Comparison of ENCODE assay signal across 12 cellular contexts in the genomic region with DNA sequence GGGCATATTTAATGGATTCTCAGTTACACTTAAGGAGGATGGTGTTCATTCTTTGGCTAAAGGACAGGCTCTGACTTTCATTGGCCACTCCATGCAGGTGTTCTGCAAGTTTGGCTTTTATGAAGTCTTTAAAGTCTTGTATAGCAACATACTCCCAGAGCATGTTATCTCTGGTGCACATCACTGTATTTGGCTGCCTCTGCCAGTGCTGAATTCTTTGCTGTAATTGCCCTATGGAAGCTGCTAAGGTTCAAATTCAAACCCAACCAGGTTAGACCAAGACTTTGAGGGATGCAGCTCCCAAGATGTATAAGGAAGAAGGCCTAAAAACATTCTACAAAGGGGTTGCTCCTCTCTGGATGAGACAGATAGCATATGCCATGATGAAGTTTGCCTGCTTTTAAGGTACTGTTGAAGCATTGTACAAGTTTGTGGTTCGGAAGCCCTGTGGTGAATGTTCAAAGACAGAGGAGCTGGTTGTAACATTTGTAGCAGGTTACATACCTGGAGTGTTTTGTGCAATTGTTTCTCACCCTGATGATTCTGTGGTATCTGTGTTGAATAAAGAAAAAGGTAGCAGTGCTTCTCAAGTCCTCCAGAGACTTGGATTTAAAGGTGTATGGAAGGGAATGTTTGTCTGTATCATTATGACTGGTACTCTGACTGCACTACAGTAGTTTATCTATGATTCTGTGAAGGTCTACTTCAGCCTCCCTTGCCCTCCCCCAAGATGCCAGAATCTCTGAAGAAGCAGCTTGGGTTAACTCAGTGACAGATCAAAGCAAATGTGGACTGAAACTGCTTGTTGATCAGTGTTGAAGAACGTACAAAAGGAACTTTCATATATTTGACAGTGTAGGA. TPM values are rescaled to one million over a fixed set of nuclear protein-coding genes. Genes with fewer than 3 reads are reported as not detected.
DNase-seq lines count a peak whose midpoint lies in the region; ATAC-seq and TF ChIP-seq lines count a peak whose summit lies in the region.
"Had no signal": no experiment of that assay in that cellular context is flagged by ENCODE, and none has a peak within 500 bp of the region (broad histone marks: within the 10 kb centered on the region; RNA-seq: fewer than 3 reads in every experiment).

No MANE protein-coding gene starts in this region.

- ATAC-seq in CD4-positive, CD25-positive, alpha-beta regulatory T cell (ENCODE audit: low read depth in 2 of 2) = peak; percentile 70 to 72
- ATAC-seq in GM21360 (IDR thresholded peaks at IDR 0.05; ENCODE audit: unreplicated experiment) = peak; percentile 63

- H3K4me2 ChIP-seq in neural progenitor cell (no peak overlapping the region), SK-N-SH (no peak overlapping the region)

- no peak for TF ChIP-seq RAD21 in SK-N-SH (IDR thresholded peaks at IDR 0.05; ENCODE audit: low read length)

- H3K9me3 Mint-ChIP-seq in CD4-positive, CD25-positive, alpha-beta regulatory T cell = peaks cover 0 to 3% (median 0%) of the 10 kb centered on the region in 7 donors
- H3K9me3 Mint-ChIP-seq in neural progenitor cell = no peaks in the 10 kb centered on the region

- H3K27me3 Mint-ChIP-seq in CD4-positive, CD25-positive, alpha-beta regulatory T cell = no peaks in the 10 kb centered on the region
- H3K27me3 Mint-ChIP-seq in neural progenitor cell (ENCODE audit: insufficient read depth, low read depth) = no peaks in the 10 kb centered on the region

- H3K4me1 Mint-ChIP-seq in CD4-positive, CD25-positive, alpha-beta regulatory T cell = peaks cover 40 to 72% (median 53%) of the 10 kb centered on the region in 4 donors
- H3K4me1 Mint-ChIP-seq in neural progenitor cell = no peaks in the 10 kb centered on the region

- H4K20me1 ChIP-seq in neural progenitor cell (ENCODE audit: low read depth) (no peaks in the 10 kb centered on the region), SK-N-SH (ENCODE audit: insufficient read depth) (no peaks in the 10 kb centered on the region)

- peaks cover 4% of the 10 kb centered on the region for H3K36me3 ChIP-seq in CD4-positive, CD25-positive, alpha-beta regulatory T cell (ENCODE audit: control insufficient read depth, insufficient read depth, low read length)
- no peaks in the 10 kb centered on the region for H3K36me3 ChIP-seq in effector memory CD4-positive, alpha-beta T cell (ENCODE audit: control insufficient read depth, insufficient read depth, low read length)
- H3K36me3 ChIP-seq in neural progenitor cell (no peaks in the 10 kb centered on the region), SK-N-SH (replicated peaks in 1 of 2; ENCODE audit: control insufficient read depth in 1 of 2, insufficient read depth in 2 of 2, low read length in 1 of 2) (peaks cover 0 to 3% of the 10 kb centered on the region in 2 experiments)
- H3K36me3 ChIP-seq: colonic mucosa had no signal

- POLR2A ChIA-PET in SK-N-SH (lab: Yijun Ruan, JAX) = no interaction called here

- 89% methylated on average over 2 of the region's 2 CpGs for WGBS in SK-N-SH (ENCODE audit: low lambda C conversion rate)

- no peaks in the 10 kb centered on the region for H3K27me3 ChIP-seq in CD4-positive, CD25-positive, alpha-beta regulatory T cell (ENCODE audit: control insufficient read depth, insufficient read depth, low read length)
- no peaks in the 10 kb centered on the region for H3K27me3 ChIP-seq in effector memory CD4-positive, alpha-beta T cell (replicated peaks; ENCODE audit: control insufficient read depth, insufficient read depth, low read length, poor library complexity, severe bottlenecking)
- H3K27me3 ChIP-seq in neural progenitor cell = no peaks in the 10 kb centered on the region
- H3K27me3 ChIP-seq in SK-N-SH (ENCODE audit: insufficient read depth) = no peaks in the 10 kb centered on the region
- H3K27me3 ChIP-seq: colonic mucosa, hepatocyte had no signal

- no peaks in the 10 kb centered on the region for H3K9me3 ChIP-seq in CD4-positive, CD25-positive, alpha-beta regulatory T cell (ENCODE audit: control insufficient read depth in 2 of 2, low read length in 2 of 2)
- no peaks in the 10 kb centered on the region for H3K9me3 ChIP-seq in effector memory CD4-positive, alpha-beta T cell (ENCODE audit: control insufficient read depth, low read length)
- H3K9me3 ChIP-seq in neural progenitor cell (ENCODE audit: low read depth) = no peaks in the 10 kb centered on the region
- H3K9me3 ChIP-seq in SK-N-SH = no peaks in the 10 kb centered on the region
- H3K9me3 ChIP-seq: colonic mucosa had no signal

- no peak for TF ChIP-seq CTCF in neural progenitor cell (IDR thresholded peaks at IDR 0.05)
- TF ChIP-seq CTCF in SK-N-SH (IDR thresholded peaks at IDR 0.05) = no peak

- peak overlapping the region; percentile 78 to 91 (median 88) for H3K4me3 Mint-ChIP-seq in CD4-positive, CD25-positive, alpha-beta regulatory T cell
- no peak overlapping the region for H3K4me3 Mint-ChIP-seq in neural progenitor cell

- H3K27ac ChIP-seq in CD4-positive, CD25-positive, alpha-beta regulatory T cell (ENCODE audit: insufficient read depth, low read length, poor library complexity, severe bottlenecking) = peak overlapping the region; percentile 66
- peak overlapping the region; percentile 56 for H3K27ac ChIP-seq in effector memory CD4-positive, alpha-beta T cell (ENCODE audit: insufficient read depth, low read length, poor library complexity, severe bottlenecking)
- no peak overlapping the region for H3K27ac ChIP-seq in neural progenitor cell
- H3K27ac ChIP-seq in SK-N-SH (ENCODE audit: low read depth in 2 of 2, low read length in 1 of 2) = no peak overlapping the region
- H3K27ac ChIP-seq: colonic mucosa, hepatocyte had no signal

- TF ChIP-seq EP300 in SK-N-SH (IDR thresholded peaks at IDR 0.05; ENCODE audit: borderline replicate concordance in 1 of 2, low read depth in 1 of 2, low read length in 1 of 2) = no peak

- H3K79me2 ChIP-seq in neural progenitor cell (ENCODE audit: low read depth) = no peaks in the 10 kb centered on the region
- H3K79me2 ChIP-seq in SK-N-SH (ENCODE audit: insufficient read depth) = no peaks in the 10 kb centered on the region
- H3K79me2 ChIP-seq: hepatocyte had no signal

- H3F3A ChIP-seq in neural progenitor cell (ENCODE audit: low read depth) (no peaks in the 10 kb centered on the region), SK-N-SH (replicated peaks; ENCODE audit: insufficient read depth) (no peaks in the 10 kb centered on the region)

- CTCF ChIA-PET in SK-N-SH (lab: Yijun Ruan, JAX) = no interaction called here

- H3K27ac Mint-ChIP-seq in CD4-positive, CD25-positive, alpha-beta regulatory T cell = peak overlapping the region; percentile 86 to 97 (median 93)
- H3K27ac Mint-ChIP-seq in neural progenitor cell = no peak overlapping the region

- H3K4me1 ChIP-seq in CD4-positive, CD25-positive, alpha-beta regulatory T cell (ENCODE audit: control insufficient read depth, insufficient read depth, low read length, poor library complexity, severe bottlenecking) = peaks cover 57% of the 10 kb centered on the region
- H3K4me1 ChIP-seq in effector memory CD4-positive, alpha-beta T cell (ENCODE audit: control insufficient read depth, insufficient read depth, low read length, poor library complexity, severe bottlenecking) = peaks cover 42% of the 10 kb centered on the region
- no peaks in the 10 kb centered on the region for H3K4me1 ChIP-seq in neural progenitor cell
- H3K4me1 ChIP-seq in SK-N-SH (ENCODE audit: control insufficient read depth in 1 of 2, insufficient read depth in 2 of 2, low read depth in 1 of 2, low read length in 1 of 2) = no peaks in the 10 kb centered on the region
- H3K4me1 ChIP-seq: colonic mucosa had no signal

- no peaks in the 10 kb centered on the region for H3K9me2 ChIP-seq in SK-N-SH

- H2AFZ ChIP-seq in neural progenitor cell (replicated peaks) (no peak overlapping the region), SK-N-SH (ENCODE audit: low read depth) (no peak overlapping the region)
- H2AFZ ChIP-seq: hepatocyte had no signal

- H3K9ac ChIP-seq in neural progenitor cell (no peak overlapping the region), SK-N-SH (no peak overlapping the region)

- peak overlapping the region; percentile 86 for H3K4me3 ChIP-seq in CD4-positive, CD25-positive, alpha-beta regulatory T cell (ENCODE audit: low read depth, low read length)
- peak overlapping the region; percentile 47 for H3K4me3 ChIP-seq in effector memory CD4-positive, alpha-beta T cell (ENCODE audit: insufficient read depth, low read depth, low read length, poor library complexity, severe bottlenecking)
- H3K4me3 ChIP-seq in neural progenitor cell (no peak overlapping the region), SK-N-SH (ENCODE audit: low read depth in 2 of 2, low read length in 1 of 2) (no peak overlapping the region)
- H3K4me3 ChIP-seq: colonic mucosa, hepatocyte had no signal

- peak in 2 of 3 donors; percentile 54 to 65 for DNase-seq in CD4-positive, CD25-positive, alpha-beta regulatory T cell
- DNase-seq in NAMALWA (ENCODE audit: low spot score) = peak; percentile 45
- no peak for DNase-seq in effector memory CD4-positive, alpha-beta T cell
- no peak for DNase-seq in H4 (ENCODE audit: low spot score)
- no peak for DNase-seq in effector CD8-positive, alpha-beta T cell (lab: John Stamatoyannopoulos, UW)
- DNase-seq in neural progenitor cell (ENCODE audit: low spot score) = no peak
- no peak for DNase-seq in SK-N-SH
- DNase-seq: colonic mucosa, COR-L47, MV-4-11 had no signal

- H3K36me3 Mint-ChIP-seq in CD4-positive, CD25-positive, alpha-beta regulatory T cell = peaks cover 12% of the 10 kb centered on the region
- peaks cover 10% of the 10 kb centered on the region for H3K36me3 Mint-ChIP-seq in neural progenitor cell

TF ChIP-seq in SK-N-SH, 30 proteins besides CTCF, POLR2A, EP300 and RAD21 (continues in another document):
- TF ChIP-seq FOXM1 (IDR thresholded peaks at IDR 0.05; ENCODE audit: low read depth) (no peak), EZH2phosphoT487 (IDR thresholded peaks at IDR 0.05; ENCODE audit: borderline replicate concordance, low read depth) (no peak), RCOR1 (IDR thresholded peaks at IDR 0.05; ENCODE audit: low read length) (no peak)

RNA-seq across cellular contexts. Expression of gene TMEM116, which starts 19.4 kb away (rescaled TPM):
- 20.2 TPM for total RNA-seq in CD4-positive, CD25-positive, alpha-beta regulatory T cell
- 10 to 100 TPM; 25.2 to 38.4 (median 30.7) TPM for polyA plus RNA-seq in CD4-positive, CD25-positive, alpha-beta regulatory T cell
- 17.0 and 23.4 TPM in 2 replicates for total RNA-seq in H4 (2014; rRNA removed; shearing (Covaris generic))
- 24.5 and 28.4 TPM in 2 replicates for total RNA-seq in neural progenitor cell (ENCODE audit: low replicate concordance)
- 7.9 and 12.0 TPM in 2 replicates for polyA plus RNA-seq in SK-N-SH (2012; rRNA removed)
- 9.1 and 9.3 TPM in 2 replicates for polyA plus RNA-seq in SK-N-SH (2012; cell fraction: cytosol; rRNA removed)
- polyA plus RNA-seq in SK-N-SH (2012; cell fraction: nucleus; rRNA removed) = 7.7 and 10.7 TPM in 2 replicates

RNA-seq across cellular contexts. Expression of gene ERP29, which starts 19.7 kb away (rescaled TPM):
- 103 TPM for total RNA-seq in CD4-positive, CD25-positive, alpha-beta regulatory T cell
- polyA plus RNA-seq in CD4-positive, CD25-positive, alpha-beta regulatory T cell = 100 to 1,000 TPM; 188 to 218 (median 207) TPM
- total RNA-seq in H4 (2014; rRNA removed; shearing (Covaris generic)) = 114 and 124 TPM in 2 replicates
- total RNA-seq in neural progenitor cell (ENCODE audit: low replicate concordance) = 95.0 and 118 TPM in 2 replicates
- polyA plus RNA-seq in SK-N-SH (2012; rRNA removed) = 177 and 189 TPM in 2 replicates
- 200 and 206 TPM in 2 replicates for polyA plus RNA-seq in SK-N-SH (2012; cell fraction: cytosol; rRNA removed)
- 53.7 and 87.5 TPM in 2 replicates for polyA plus RNA-seq in SK-N-SH (2012; cell fraction: nucleus; rRNA removed)

Comparison
In these comparisons a context has a peak if more than half of its experiments do, and no peak if none do; other contexts are left out.
1. DNase-seq: peak in CD4-positive, CD25-positive, alpha-beta regulatory T cell (2 of 3) and NAMALWA (single experiment); none in effector memory CD4-positive, alpha-beta T cell (0 of 3), H4 (single experiment), effector CD8-positive, alpha-beta T cell (single experiment), neural progenitor cell (single experiment) and SK-N-SH (single experiment).
2. H3K27ac ChIP-seq: peak in CD4-positive, CD25-positive, alpha-beta regulatory T cell (single experiment) and effector memory CD4-positive, alpha-beta T cell (single experiment); none in neural progenitor cell (single experiment) and SK-N-SH (0 of 2).
3. H3K4me3 ChIP-seq: peak in CD4-positive, CD25-positive, alpha-beta regulatory T cell (single experiment) and effector memory CD4-positive, alpha-beta T cell (single experiment); none in neural progenitor cell (single experiment) and SK-N-SH (0 of 2).